ENCODE assay signal across 20 cellular contexts in the genomic region with DNA sequence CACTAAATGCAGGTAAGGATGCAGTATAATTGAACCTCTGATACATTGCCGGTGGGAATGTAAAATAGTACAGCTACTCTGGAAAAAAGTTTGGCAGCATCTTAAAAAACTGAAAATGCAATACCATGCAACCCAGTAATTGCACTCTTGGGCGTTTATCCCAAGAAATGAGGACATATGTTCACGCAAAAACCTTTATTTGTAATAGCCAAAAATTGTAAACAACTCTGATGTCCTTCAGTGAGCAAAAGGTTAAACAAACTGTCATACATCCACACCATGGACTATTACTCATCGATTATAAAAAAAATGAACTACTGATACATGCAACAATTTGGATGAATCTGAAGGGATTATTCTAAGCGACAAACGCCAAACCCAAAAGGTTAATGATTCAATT. TPM values are rescaled to one million over a fixed set of nuclear protein-coding genes. Genes with fewer than 3 reads are reported as not detected.
DNase-seq lines count a peak whose midpoint lies in the region; TF ChIP-seq lines count a peak whose summit lies in the region.
"Had no signal": no experiment of that assay in that cellular context is flagged by ENCODE, and none has a peak within 500 bp of the region (broad histone marks: within the 10 kb centered on the region; RNA-seq: fewer than 3 reads in every experiment).

No MANE protein-coding gene starts in this region.

- no peak overlapping the region for H4K8ac ChIP-seq in mesenchymal stem cell (ENCODE audit: low read length)

- H3F3A ChIP-seq in PC-9 (ENCODE audit: insufficient read depth, low read depth): no peaks in the 10 kb centered on the region

- CTCF ChIA-PET in PC-9 (lab: Charles Lee): interaction anchor here (0.7 kb wide), 1 partner anchor 219 kb away, joined by 5 read pairs; no protein-coding TSS in a partner anchor

- H3K4me3 ChIP-seq in mesenchymal stem cell (ENCODE audit: insufficient read depth in 1 of 2, low read depth in 1 of 2, low read length in 2 of 2) (no peak overlapping the region), PC-9 (no peak overlapping the region)

- no TSS peak for BruUV-seq in PC-9 (replicated peaks; lab: Mats Ljungman, UMichigan)

- peaks cover 86% of the 10 kb centered on the region for H3K36me3 Mint-ChIP-seq in activated T-cell treated with anti-CD3 and anti-CD28 coated beads, Interleukin-2, amount 50 U/mL, for 24 hours (ENCODE audit: low read depth)
- peaks cover 65% of the 10 kb centered on the region for H3K36me3 Mint-ChIP-seq in activated T-helper 2 cell treated with anti-CD3 and anti-CD28 coated beads, Interferon-gamma antibody, Interleukin-2, Interleukin-4, amounts not matched to agents 10 μg/mL and 5 μg/mL and 100 μg/mL, durations not matched to agents 14 hours and 24 hours and 36 hours (ENCODE audit: low read depth)

- no peak overlapping the region for H3K4ac ChIP-seq in mesenchymal stem cell (ENCODE audit: low read depth in 1 of 2, low read length in 2 of 2)

- no peak overlapping the region for H2BK120ac ChIP-seq in mesenchymal stem cell (ENCODE audit: low read depth, low read length)

- H3K9me3 ChIP-seq in mesenchymal stem cell (ENCODE audit: control insufficient read depth, low read length) (no peaks in the 10 kb centered on the region), PC-9 (ENCODE audit: insufficient read depth, low read depth) (no peaks in the 10 kb centered on the region)

- H3K14ac ChIP-seq in mesenchymal stem cell (ENCODE audit: low read length in 2 of 2): no peak overlapping the region

- H3K4me3 Mint-ChIP-seq in activated T-cell treated with anti-CD3 and anti-CD28 coated beads, Interleukin-2, amount 50 U/mL, for 24 hours: no peak overlapping the region
- H3K4me3 Mint-ChIP-seq in activated T-helper 2 cell treated with anti-CD3 and anti-CD28 coated beads, Interferon-gamma antibody, Interleukin-2, Interleukin-4, amounts not matched to agents 10 μg/mL and 5 μg/mL and 100 μg/mL, durations not matched to agents 14 hours and 24 hours and 36 hours (ENCODE audit: low read depth): no peak overlapping the region

- H3K79me1 ChIP-seq in mesenchymal stem cell (replicated peaks; ENCODE audit: low read length, poor library complexity, severe bottlenecking): peaks cover 11% of the 10 kb centered on the region

- H4K91ac ChIP-seq in mesenchymal stem cell (ENCODE audit: low read length): no peak overlapping the region

- no peaks in the 10 kb centered on the region for H3K9me3 Mint-ChIP-seq in activated T-cell treated with anti-CD3 and anti-CD28 coated beads, Interleukin-2, amount 50 U/mL, for 24 hours
- H3K9me3 Mint-ChIP-seq in activated T-helper 2 cell treated with anti-CD3 and anti-CD28 coated beads, Interferon-gamma antibody, Interleukin-2, Interleukin-4, amounts not matched to agents 10 μg/mL and 5 μg/mL and 100 μg/mL, durations not matched to agents 14 hours and 24 hours and 36 hours: no peaks in the 10 kb centered on the region

- no peak for DNase-seq in activated T-cell treated with anti-CD3 and anti-CD28 coated beads, Interleukin-2, amount 50 U/mL, for 24 hours
- no peak for DNase-seq in activated T-cell treated with anti-CD3 and anti-CD28 coated beads, Interleukin-2, amount 50 U/mL, for 1 hour
- DNase-seq in HCEC 1CT (peak; percentile 66), fibroblast of gingiva (ENCODE audit: low read depth) (peak; percentile 86), mesenchymal stem cell (peak; percentile 3), PC-9 (no peak), UCSD-AML1 (lab: John Stamatoyannopoulos, UW; ENCODE audit: unreplicated experiment) (no peak)
- no peak for DNase-seq in activated T-helper 2 cell treated with anti-CD3 and anti-CD28 coated beads, Interferon-gamma antibody, Interleukin-2, Interleukin-4, amounts not matched to agents 10 μg/mL and 5 μg/mL and 100 μg/mL, durations not matched to agents 14 hours and 24 hours and 36 hours (ENCODE audit: low spot score)
- DNase-seq: 8988T, DMS53, GDM1, GOT3, KG1, NCI-H1092 treated with DMSO at 0.1 percent for 48 hours, NCI-H146, NCI-H2029 treated with DMSO at 0.1 percent for 48 hours, NCI-H2171, NCI-H524 treated with DMSO at 0.1 percent for 48 hours, NCI-H82 had no signal

- TF ChIP-seq CTCF in PC-9 (conservative IDR thresholded peaks at IDR 0.05): no peak

- no peaks in the 10 kb centered on the region for H3K27me3 ChIP-seq in mesenchymal stem cell (ENCODE audit: control insufficient read depth in 1 of 2, insufficient read depth in 1 of 2, low read length in 2 of 2)
- no peaks in the 10 kb centered on the region for H3K27me3 ChIP-seq in PC-9 (ENCODE audit: insufficient read depth, low read depth)

- POLR2A ChIA-PET in PC-9 (lab: Charles Lee; ENCODE audit: unreplicated experiment): no interaction called here

- intact Hi-C loops in activated T-helper 2 cell treated with anti-CD3 and anti-CD28 coated beads, Interferon-gamma antibody, Interleukin-2, Interleukin-4, amounts not matched to agents 10 μg/mL and 5 μg/mL and 100 μg/mL, durations not matched to agents 14 hours and 24 hours and 36 hours (cut with micrococcal nuclease): loop anchor here (2.0 kb wide), 1 partner anchor 17 kb away; a partner anchor contains a TSS
- intact Hi-C loops in PC-9 (cut with micrococcal nuclease; ENCODE audit: unreplicated experiment): no loop called here

- no peak overlapping the region for H2BK5ac ChIP-seq in mesenchymal stem cell (ENCODE audit: low read depth, low read length, poor library complexity, severe bottlenecking)

- H3K4me1 Mint-ChIP-seq in activated T-cell treated with anti-CD3 and anti-CD28 coated beads, Interleukin-2, amount 50 U/mL, for 24 hours (ENCODE audit: low read depth): peaks cover 62% of the 10 kb centered on the region
- H3K4me1 Mint-ChIP-seq in activated T-helper 2 cell treated with anti-CD3 and anti-CD28 coated beads, Interferon-gamma antibody, Interleukin-2, Interleukin-4, amounts not matched to agents 10 μg/mL and 5 μg/mL and 100 μg/mL, durations not matched to agents 14 hours and 24 hours and 36 hours (ENCODE audit: low read depth): peaks cover 21% of the 10 kb centered on the region

- no peak overlapping the region for H3K4me2 ChIP-seq in mesenchymal stem cell (ENCODE audit: low read length, poor library complexity, severe bottlenecking)
- H3K4me2 ChIP-seq in PC-9: no peak overlapping the region

- H3K4me1 ChIP-seq in mesenchymal stem cell (ENCODE audit: control insufficient read depth, insufficient read depth, low read depth, low read length): no peaks in the 10 kb centered on the region
- H3K4me1 ChIP-seq in PC-9 (replicated peaks; ENCODE audit: insufficient read depth): no peaks in the 10 kb centered on the region

- H2AK5ac ChIP-seq in mesenchymal stem cell (ENCODE audit: low read length, severe bottlenecking): no peak overlapping the region

- no peak overlapping the region for H2BK12ac ChIP-seq in mesenchymal stem cell (ENCODE audit: low read length in 2 of 2)

- H2BK15ac ChIP-seq in mesenchymal stem cell (ENCODE audit: low read depth, poor library complexity, severe bottlenecking): no peak overlapping the region

- H3K27me3 Mint-ChIP-seq in activated T-cell treated with anti-CD3 and anti-CD28 coated beads, Interleukin-2, amount 50 U/mL, for 24 hours: no peaks in the 10 kb centered on the region
- H3K27me3 Mint-ChIP-seq in activated T-helper 2 cell treated with anti-CD3 and anti-CD28 coated beads, Interferon-gamma antibody, Interleukin-2, Interleukin-4, amounts not matched to agents 10 μg/mL and 5 μg/mL and 100 μg/mL, durations not matched to agents 14 hours and 24 hours and 36 hours (ENCODE audit: low read depth): no peaks in the 10 kb centered on the region

- H3K36me3 ChIP-seq in mesenchymal stem cell (ENCODE audit: control insufficient read depth in 1 of 2, insufficient read depth in 2 of 2, low read depth in 1 of 2, low read length in 2 of 2): peaks cover 7 to 78% of the 10 kb centered on the region in 2 experiments
- peaks cover 6% of the 10 kb centered on the region for H3K36me3 ChIP-seq in PC-9 (ENCODE audit: low read depth)

- H3K27ac Mint-ChIP-seq in activated T-cell treated with anti-CD3 and anti-CD28 coated beads, Interleukin-2, amount 50 U/mL, for 24 hours: peak overlapping the region; percentile 54
- H3K27ac Mint-ChIP-seq in activated T-helper 2 cell treated with anti-CD3 and anti-CD28 coated beads, Interferon-gamma antibody, Interleukin-2, Interleukin-4, amounts not matched to agents 10 μg/mL and 5 μg/mL and 100 μg/mL, durations not matched to agents 14 hours and 24 hours and 36 hours: no peak overlapping the region

- WGBS in mesenchymal stem cell: 74% methylated on average over 4 of the region's 6 CpGs

- H3K9ac ChIP-seq in mesenchymal stem cell (ENCODE audit: low read length): no peak overlapping the region

- no peak overlapping the region for H3K18ac ChIP-seq in mesenchymal stem cell (ENCODE audit: low read depth in 1 of 2, low read length in 2 of 2)

- no peak overlapping the region for H2AFZ ChIP-seq in mesenchymal stem cell (ENCODE audit: low read depth, low read length)
- no peak overlapping the region for H2AFZ ChIP-seq in PC-9

- no peak overlapping the region for H3K23ac ChIP-seq in mesenchymal stem cell (ENCODE audit: low read length in 2 of 2)

- H3K27ac ChIP-seq in mesenchymal stem cell (ENCODE audit: low read length, poor library complexity, severe bottlenecking) (no peak overlapping the region), PC-9 (no peak overlapping the region)
- H3K27ac ChIP-seq: C4-2B had no signal

- no peaks in the 10 kb centered on the region for H3K9me2 ChIP-seq in PC-9 (ENCODE audit: insufficient read depth)

- H4K20me1 ChIP-seq in PC-9 (ENCODE audit: insufficient read depth): peaks cover 7% of the 10 kb centered on the region; the same call in 1 of the 2 replicates

- H3K79me2 ChIP-seq in PC-9 (ENCODE audit: low read depth): no peaks in the 10 kb centered on the region

RNA-seq across cellular contexts. Expression of a gene that starts 16.9 kb away (rescaled TPM):
- 18.9 TPM for polyA plus RNA-seq in mesenchymal stem cell (2013, experiment 1 of 2)
- 17.9 TPM for polyA plus RNA-seq in mesenchymal stem cell (2013, experiment 2 of 2)
- 38.1 and 43.7 TPM in 2 replicates for total RNA-seq in activated T-helper 2 cell treated with anti-CD3 and anti-CD28 coated beads, Interferon-gamma antibody, Interleukin-2, Interleukin-4, amounts not matched to agents 10 μg/mL and 5 μg/mL and 100 μg/mL, durations not matched to agents 14 hours and 24 hours and 36 hours
- total RNA-seq in PC-9 (2021): 18.7 and 28.9 TPM in 2 replicates

RNA-seq across cellular contexts. Expression of a gene that starts 51.0 kb away (rescaled TPM):
- polyA plus RNA-seq in mesenchymal stem cell (2013, experiment 1 of 2): 27.2 TPM
- 28.6 TPM for polyA plus RNA-seq in mesenchymal stem cell (2013, experiment 2 of 2)
- 43.4 and 46.9 TPM in 2 replicates for total RNA-seq in activated T-helper 2 cell treated with anti-CD3 and anti-CD28 coated beads, Interferon-gamma antibody, Interleukin-2, Interleukin-4, amounts not matched to agents 10 μg/mL and 5 μg/mL and 100 μg/mL, durations not matched to agents 14 hours and 24 hours and 36 hours
- 23.5 and 31.8 TPM in 2 replicates for total RNA-seq in PC-9 (2021)

Comparison
In these comparisons a context has a peak if more than half of its experiments do, and no peak if none do; other contexts are left out.
1. DNase-seq: peak in HCEC 1CT (single experiment), fibroblast of gingiva (single experiment) and mesenchymal stem cell (single experiment); none in activated T-cell treated with anti-CD3 and anti-CD28 coated beads, Interleukin-2, amount 50 U/mL, for 24 hours (single experiment), activated T-cell treated with anti-CD3 and anti-CD28 coated beads, Interleukin-2, amount 50 U/mL, for 1 hour (single experiment), activated T-helper 2 cell treated with anti-CD3 and anti-CD28 coated beads, Interferon-gamma antibody, Interleukin-2, Interleukin-4, amounts not matched to agents 10 μg/mL and 5 μg/mL and 100 μg/mL, durations not matched to agents 14 hours and 24 hours and 36 hours (single experiment), PC-9 (0 of 2) and UCSD-AML1 (single experiment).